9 cellular contexts compared by ENCODE assay signal in genomic region chr6:15901141-15902115, GRCh38.
A peak's percentile ranks its signal among the peaks of the same experiment; 100 is the strongest.
DNase-seq lines count a peak whose midpoint lies in the region; ATAC-seq, FAIRE-seq and TF ChIP-seq lines count a peak whose summit lies in the region.
"Had no signal": no experiment of that assay in that cellular context is flagged by ENCODE, and none has a peak within 500 bp of the region (broad histone marks: within the 10 kb centered on the region; RNA-seq: fewer than 3 reads in every experiment).

No MANE protein-coding gene starts in this region.

- no peak for ATAC-seq in Right ventricle myocardium superior (ENCODE audit: poor library complexity)
- ATAC-seq in HG02852 (IDR thresholded peaks at IDR 0.05; ENCODE audit: unreplicated experiment), result peak; percentile 93

- CTCF ChIA-PET in CD4-positive, alpha-beta memory T cell (lab: Charles Lee; ENCODE audit: partially characterized antibody), result interaction anchor here (1.0 to 1.2 kb wide), 2 partner anchors 10 to 26 kb away, joined by 3 read pairs; no protein-coding TSS in a partner anchor

- H3K27me3 ChIP-seq in right atrium auricular region, result no peaks in the 10 kb centered on the region
- no peaks in the 10 kb centered on the region for H3K27me3 ChIP-seq in OCI-LY3 (ENCODE audit: low read depth, low read length)
- no peaks in the 10 kb centered on the region for H3K27me3 ChIP-seq in keratinocyte (ENCODE audit: control insufficient read depth, extremely low read depth, insufficient read depth, low read length)
- no peaks in the 10 kb centered on the region for H3K27me3 ChIP-seq in CD4-positive, alpha-beta memory T cell (ENCODE audit: insufficient read depth, low read length)

- intact Hi-C loops in Right ventricle myocardium superior (cut with DNase I), result no loop called here
- intact Hi-C loops in CD4-positive, alpha-beta memory T cell (cut with micrococcal nuclease), result no loop called here

- POLR2A ChIA-PET in CD4-positive, alpha-beta memory T cell (lab: Charles Lee; ENCODE audit: partially characterized antibody), result no interaction called here

- DNase-seq in Right ventricle myocardium superior (peak; percentile 66), right atrium auricular region (ENCODE audit: low spot score) (no peak), keratinocyte (ENCODE audit: low read depth, low spot score) (peak; percentile 75), GM03348 (ENCODE audit: low spot score) (no peak), amygdala (lab: John Stamatoyannopoulos, UW) (no peak)
- no peak for DNase-seq in CD4-positive, alpha-beta memory T cell

- peak; percentile 73 for FAIRE-seq in keratinocyte (lab: Jason Lieb, UNC)

- H3K36me3 Mint-ChIP-seq in CD4-positive, alpha-beta memory T cell, result no peaks in the 10 kb centered on the region

- H3K27me3 Mint-ChIP-seq in CD4-positive, alpha-beta memory T cell, result peaks cover 1 to 11% of the 10 kb centered on the region in 2 donors

- H3K4me1 Mint-ChIP-seq in CD4-positive, alpha-beta memory T cell, result no peaks in the 10 kb centered on the region

- H3K9me1 ChIP-seq in keratinocyte (ENCODE audit: control insufficient read depth, extremely low read depth, insufficient read depth, low read length), result no peaks in the 10 kb centered on the region

- no peaks in the 10 kb centered on the region for H3K79me2 ChIP-seq in OCI-LY3 (ENCODE audit: low read length)
- no peaks in the 10 kb centered on the region for H3K79me2 ChIP-seq in keratinocyte (ENCODE audit: control insufficient read depth, insufficient read depth, low read length)

- dilution Hi-C loops in keratinocyte (cut with MboI; ENCODE audit: extremely low pct_ligation_motif_present, low sequenced_read_pairs), result no loop called here

- H3K4me3 Mint-ChIP-seq in CD4-positive, alpha-beta memory T cell, result no peak overlapping the region
- H3K4me3 Mint-ChIP-seq: neural crest cell had no signal

- no peak overlapping the region for H3K27ac Mint-ChIP-seq in CD4-positive, alpha-beta memory T cell

- H3K27ac ChIP-seq in right atrium auricular region, result no peak overlapping the region
- peak overlapping the region; percentile 99 for H3K27ac ChIP-seq in OCI-LY3 (ENCODE audit: low read length)
- peak overlapping the region; percentile 82 for H3K27ac ChIP-seq in keratinocyte (ENCODE audit: control insufficient read depth, insufficient read depth, low read length)
- no peak overlapping the region for H3K27ac ChIP-seq in CD4-positive, alpha-beta memory T cell (ENCODE audit: low read depth, low read length)

- H2AFZ ChIP-seq in OCI-LY3 (ENCODE audit: low read depth, low read length), result peak overlapping the region; percentile 6; the same call in 1 of the 2 replicates
- H2AFZ ChIP-seq in keratinocyte (ENCODE audit: control insufficient read depth, low read length), result peak overlapping the region; percentile 72

- H3K9me3 Mint-ChIP-seq in CD4-positive, alpha-beta memory T cell, result no peaks in the 10 kb centered on the region
- H3K9me3 Mint-ChIP-seq: neural crest cell had no signal

- H4K20me1 ChIP-seq in OCI-LY3 (ENCODE audit: insufficient read depth, low read length) (no peaks in the 10 kb centered on the region), keratinocyte (ENCODE audit: control insufficient read depth, extremely low read depth, insufficient read depth, low read length) (no peaks in the 10 kb centered on the region)

- H3K4me1 ChIP-seq in right atrium auricular region (peaks cover 0 to 7% of the 10 kb centered on the region in 2 donors), OCI-LY3 (ENCODE audit: low read length) (peaks cover 74% of the 10 kb centered on the region), keratinocyte (ENCODE audit: control insufficient read depth, extremely low read depth, insufficient read depth, low read length) (peaks cover 25% of the 10 kb centered on the region)
- H3K4me1 ChIP-seq in CD4-positive, alpha-beta memory T cell (ENCODE audit: insufficient read depth, low read length), result no peaks in the 10 kb centered on the region

- H3K4me3 ChIP-seq in right atrium auricular region (no peak overlapping the region), OCI-LY3 (ENCODE audit: low read length) (peak overlapping the region; percentile 59), keratinocyte (ENCODE audit: control insufficient read depth in 2 of 3, extremely low read depth in 1 of 3, insufficient read depth in 2 of 3, low read depth in 1 of 3, low read length in 3 of 3) (peak overlapping the region in 2 of 3 experiments; percentile 27)
- H3K4me3 ChIP-seq in CD4-positive, alpha-beta memory T cell (ENCODE audit: low read length in 2 of 2), result no peak overlapping the region

- no peaks in the 10 kb centered on the region for H3K36me3 ChIP-seq in right atrium auricular region
- peaks cover 3% of the 10 kb centered on the region for H3K36me3 ChIP-seq in OCI-LY3 (replicated peaks; ENCODE audit: low read depth, low read length)
- no peaks in the 10 kb centered on the region for H3K36me3 ChIP-seq in keratinocyte (ENCODE audit: control insufficient read depth in 2 of 2, extremely low read depth in 1 of 2, insufficient read depth in 2 of 2, low read length in 2 of 2)
- H3K36me3 ChIP-seq in CD4-positive, alpha-beta memory T cell (ENCODE audit: insufficient read depth, low read length), result no peaks in the 10 kb centered on the region

- H3K9me3 ChIP-seq in right atrium auricular region, result no peaks in the 10 kb centered on the region
- no peaks in the 10 kb centered on the region for H3K9me3 ChIP-seq in OCI-LY3 (ENCODE audit: insufficient read depth, low read length)
- H3K9me3 ChIP-seq in keratinocyte (ENCODE audit: control insufficient read depth, low read depth, low read length), result no peaks in the 10 kb centered on the region
- H3K9me3 ChIP-seq in CD4-positive, alpha-beta memory T cell (ENCODE audit: control insufficient read depth in 1 of 2, low read length in 2 of 2), result no peaks in the 10 kb centered on the region

- no peak for TF ChIP-seq CTCF in right atrium auricular region (IDR thresholded peaks at IDR 0.05)
- peak; percentile 22 for TF ChIP-seq CTCF in OCI-LY3 (IDR thresholded peaks at IDR 0.05; ENCODE audit: low read depth, low read length)
- TF ChIP-seq CTCF in keratinocyte (optimal IDR thresholded peaks at IDR 0.05 in 1 of 3, IDR thresholded peaks at IDR 0.05 in 1 of 3, conservative IDR thresholded peaks at IDR 0.05 in 1 of 3; ENCODE audit: extremely low read depth in 1 of 3, insufficient read depth in 2 of 3, low read length in 3 of 3), result peak in 1 of 3 experiments; percentile 13

- H3K4me2 ChIP-seq in OCI-LY3 (ENCODE audit: low read length) (peak overlapping the region; percentile 97), keratinocyte (ENCODE audit: control insufficient read depth, extremely low read depth, insufficient read depth, low read depth, low read length) (peak overlapping the region; percentile 73)

- H3K9ac ChIP-seq in OCI-LY3 (ENCODE audit: low read length) (peak overlapping the region; percentile 68), keratinocyte (ENCODE audit: control insufficient read depth, extremely low read depth, insufficient read depth, low read length) (peak overlapping the region; percentile 46)

Comparison
In these comparisons a context has a peak if more than half of its experiments do, and no peak if none do; other contexts are left out.
1. DNase-seq: peak in Right ventricle myocardium superior (single experiment) and keratinocyte (single experiment); none in right atrium auricular region (single experiment), CD4-positive, alpha-beta memory T cell (0 of 5), GM03348 (single experiment) and amygdala (0 of 56).
2. H3K27ac ChIP-seq: peak in OCI-LY3 (single experiment) and keratinocyte (single experiment); none in right atrium auricular region (0 of 2) and CD4-positive, alpha-beta memory T cell (single experiment).
3. H3K4me3 ChIP-seq: peak in OCI-LY3 (single experiment) and keratinocyte (2 of 3); none in right atrium auricular region (0 of 2) and CD4-positive, alpha-beta memory T cell (0 of 2).